In genomic region chr2:134127496-134127895, GRCh38 we compare ENCODE assay signal across 9 cellular contexts.
DNase-seq lines count a peak whose midpoint lies in the region; ATAC-seq and TF ChIP-seq lines count a peak whose summit lies in the region.
"Had no signal": no experiment of that assay in that cellular context is flagged by ENCODE, and none has a peak within 500 bp of the region (broad histone marks: within the 10 kb centered on the region; RNA-seq: fewer than 3 reads in every experiment).

No MANE protein-coding gene starts in this region.

- H3K36me3 Mint-ChIP-seq in naive B cell, result peaks cover 0 to 7% of the 10 kb centered on the region in 2 donors

- H3K4me1 Mint-ChIP-seq in naive B cell, result peaks cover 71 to 90% (median 87%) of the 10 kb centered on the region in 3 donors

- H3K27me3 Mint-ChIP-seq in naive B cell, result no peaks in the 10 kb centered on the region

- H3K9me3 Mint-ChIP-seq in naive B cell, result peaks cover 0 to 2% (median 0%) of the 10 kb centered on the region in 7 donors

- H3K4me3 Mint-ChIP-seq in naive B cell, result peak overlapping the region in 6 of 8 donors; percentile 13 to 82 (median 71)

- ATAC-seq in HG02763 (IDR thresholded peaks at IDR 0.05; ENCODE audit: unreplicated experiment), result peak; percentile 34
- peak in 1 of 2 donors; percentile 32 for ATAC-seq in naive B cell (ENCODE audit: low read depth in 2 of 2)
- ATAC-seq in GM21737 (IDR thresholded peaks at IDR 0.05; ENCODE audit: unreplicated experiment), result no peak

- no peak for TF ChIP-seq CTCF in GM10266 (IDR thresholded peaks at IDR 0.05; ENCODE audit: control insufficient read depth, insufficient read depth, low read depth, missing control alignments)

- DNase-seq in GM10266 (ENCODE audit: extremely low spot score) (peak; percentile 69), naive B cell (no peak), AG08395 (ENCODE audit: low spot score) (no peak), NCI-H1930 (lab: John Stamatoyannopoulos, UW) (no peak), NAMALWA (ENCODE audit: low spot score) (no peak)
- DNase-seq in activated CD4-positive, alpha-beta T cell treated with anti-CD3 and anti-CD28 coated beads, Interleukin-2, amount 50 U/mL, for 48 hours, result peak; percentile 68 to 78
- DNase-seq: foreskin melanocyte had no signal

- H3K27ac Mint-ChIP-seq in naive B cell, result peak overlapping the region in 3 of 6 donors; percentile 33 to 90 (median 75)

Comparison
In these comparisons a context has a peak if more than half of its experiments do, and no peak if none do; other contexts are left out.
1. DNase-seq: peak in GM10266 (single experiment) and activated CD4-positive, alpha-beta T cell treated with anti-CD3 and anti-CD28 coated beads, Interleukin-2, amount 50 U/mL, for 48 hours (2 of 2); none in naive B cell (single experiment), AG08395 (single experiment), NCI-H1930 (0 of 2) and NAMALWA (single experiment).